ENCODE assay signal across 1 cellular context in genomic region chr6:10402648-10403311, GRCh38.
TF ChIP-seq lines count a peak whose summit lies in the region.

No MANE protein-coding gene starts in this region.

TF ChIP-seq in GM23338, 12 proteins besides CTCF, POLR2A, EP300 and RAD21 (continued from another document):
- no peak for TF ChIP-seq ZNF462 (CRISPR knock-in tag; IDR thresholded peaks at IDR 0.05)
- TF ChIP-seq, protein P1, sequence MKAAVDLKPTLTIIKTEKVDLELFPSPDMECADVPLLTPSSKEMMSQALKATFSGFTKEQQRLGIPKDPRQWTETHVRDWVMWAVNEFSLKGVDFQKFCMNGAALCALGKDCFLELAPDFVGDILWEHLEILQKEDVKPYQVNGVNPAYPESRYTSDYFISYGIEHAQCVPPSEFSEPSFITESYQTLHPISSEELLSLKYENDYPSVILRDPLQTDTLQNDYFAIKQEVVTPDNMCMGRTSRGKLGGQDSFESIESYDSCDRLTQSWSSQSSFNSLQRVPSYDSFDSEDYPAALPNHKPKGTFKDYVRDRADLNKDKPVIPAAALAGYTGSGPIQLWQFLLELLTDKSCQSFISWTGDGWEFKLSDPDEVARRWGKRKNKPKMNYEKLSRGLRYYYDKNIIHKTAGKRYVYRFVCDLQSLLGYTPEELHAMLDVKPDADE (IDR thresholded peaks at IDR 0.05): no peak
- no peak for TF ChIP-seq ZNF114 (CRISPR knock-in tag; IDR thresholded peaks at IDR 0.05)
